ENCODE assay signal across 9 cellular contexts in the genomic region with DNA sequence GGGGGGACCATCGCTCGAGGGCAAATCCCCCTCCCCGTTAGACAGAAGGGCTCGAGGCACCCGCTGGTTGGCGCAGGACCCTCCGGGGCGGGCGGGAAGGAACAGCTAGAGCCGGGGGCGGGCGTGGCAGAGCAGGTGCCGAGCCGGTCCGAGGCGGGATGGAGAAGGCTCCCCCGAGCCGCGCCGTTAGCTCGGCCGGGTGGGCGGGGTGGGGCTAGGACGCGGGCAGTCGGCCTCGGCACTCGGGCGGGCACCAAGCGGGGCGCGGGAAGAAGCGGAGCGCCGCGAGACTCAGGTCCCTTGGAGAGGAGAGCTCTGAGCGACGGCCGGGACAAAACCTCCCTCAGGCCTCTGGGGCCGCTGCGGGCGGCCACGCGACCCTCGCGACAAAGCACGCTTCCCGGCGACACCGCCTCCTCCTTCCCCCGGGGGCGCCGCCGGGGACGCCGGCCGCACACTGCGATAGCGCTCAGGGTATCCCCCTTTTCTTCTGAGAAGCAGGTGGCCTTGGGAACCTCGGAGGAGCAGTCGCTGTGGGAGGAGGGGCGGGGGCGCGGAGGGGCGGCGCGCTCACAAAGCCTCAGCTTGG. TPM values are rescaled to one million over a fixed set of nuclear protein-coding genes. Genes with fewer than 3 reads are reported as not detected.
DNase-seq lines count a peak whose midpoint lies in the region; ATAC-seq, FAIRE-seq and TF ChIP-seq lines count a peak whose summit lies in the region.
"Had no signal": no experiment of that assay in that cellular context is flagged by ENCODE, and none has a peak within 500 bp of the region (broad histone marks: within the 10 kb centered on the region; RNA-seq: fewer than 3 reads in every experiment).

No MANE protein-coding gene starts in this region.

- peak overlapping the region; percentile 84 for H3K4me2 ChIP-seq in astrocyte (ENCODE audit: low read length)

- intact Hi-C loops in thyroid gland (cut with DNase I) = loop anchor here (5.0 kb wide), 1 partner anchor 274 kb away; no protein-coding TSS in a partner anchor

- no peak for TF ChIP-seq POLR2A in thyroid gland (IDR thresholded peaks at IDR 0.05)

- no peaks in the 10 kb centered on the region for H3K36me3 ChIP-seq in astrocyte (ENCODE audit: insufficient read depth, low read length)
- H3K36me3 ChIP-seq in thyroid gland = no peaks in the 10 kb centered on the region
- H3K36me3 ChIP-seq: neutrophil had no signal

- H3K4me1 ChIP-seq in astrocyte (ENCODE audit: insufficient read depth, low read length) = peaks cover 19% of the 10 kb centered on the region
- H3K4me1 ChIP-seq in thyroid gland = peaks cover 0 to 4% of the 10 kb centered on the region in 2 donors

- peak overlapping the region; percentile 77 for H3K4me3 Mint-ChIP-seq in astrocyte (ENCODE audit: unreplicated experiment)

- H3K9me3 Mint-ChIP-seq in astrocyte (ENCODE audit: unreplicated experiment) = no peaks in the 10 kb centered on the region

- H3K79me2 ChIP-seq in astrocyte (ENCODE audit: insufficient read depth, low read length) = peaks cover 39% of the 10 kb centered on the region

- H3K9ac ChIP-seq in astrocyte (ENCODE audit: low read length) = peak overlapping the region; percentile 75

- no peak overlapping the region for H3K27ac Mint-ChIP-seq in astrocyte (ENCODE audit: unreplicated experiment)

- no peaks in the 10 kb centered on the region for H3K27me3 ChIP-seq in astrocyte (ENCODE audit: insufficient read depth, low read length)
- no peaks in the 10 kb centered on the region for H3K27me3 ChIP-seq in thyroid gland

- no peak for TF ChIP-seq CTCF in astrocyte (IDR thresholded peaks at IDR 0.05; ENCODE audit: insufficient read depth, low read depth, low read length)
- TF ChIP-seq CTCF in thyroid gland (IDR thresholded peaks at IDR 0.05) = no peak

- FAIRE-seq in astrocyte (lab: Jason Lieb, UNC) = no peak

- H3K9me3 ChIP-seq in astrocyte (ENCODE audit: insufficient read depth, low read depth, low read length) = no peaks in the 10 kb centered on the region
- no peaks in the 10 kb centered on the region for H3K9me3 ChIP-seq in thyroid gland
- H3K9me3 ChIP-seq: neutrophil had no signal

- H3K4me3 ChIP-seq in astrocyte (ENCODE audit: insufficient read depth, low read depth, low read length) (peak overlapping the region; percentile 62), thyroid gland (replicated peaks in 1 of 3) (peak overlapping the region; percentile 34 to 76 (median 56))

- peak overlapping the region; percentile 75 for H2AFZ ChIP-seq in astrocyte (ENCODE audit: low read depth, low read length)

- ATAC-seq in GM18517 (IDR thresholded peaks at IDR 0.05; ENCODE audit: unreplicated experiment) (peak; percentile 15), HG03108 (IDR thresholded peaks at IDR 0.05; ENCODE audit: unreplicated experiment) (peak; percentile 10), GM21723 (IDR thresholded peaks at IDR 0.05; ENCODE audit: unreplicated experiment) (no peak)

- H3K27ac ChIP-seq in astrocyte (ENCODE audit: low read depth, low read length) = peak overlapping the region; percentile 38
- H3K27ac ChIP-seq in thyroid gland = no peak overlapping the region
- H3K27ac ChIP-seq: neutrophil had no signal

- 6 to 12% methylated on average over 9 to 12 of the region's 67 CpGs for WGBS in thyroid gland, 2 donors

- peaks cover 24% of the 10 kb centered on the region for H3K27me3 Mint-ChIP-seq in astrocyte (ENCODE audit: low read depth, unreplicated experiment)

- no peaks in the 10 kb centered on the region for H3K36me3 Mint-ChIP-seq in astrocyte (ENCODE audit: low read depth, unreplicated experiment)

- peaks cover 12% of the 10 kb centered on the region for H3K4me1 Mint-ChIP-seq in astrocyte (ENCODE audit: low read depth, unreplicated experiment)

- H4K20me1 ChIP-seq in astrocyte (ENCODE audit: insufficient read depth, low read length) = peaks cover 7% of the 10 kb centered on the region

- no peak for DNase-seq in astrocyte (ENCODE audit: low read depth)
- DNase-seq in kidney tubule cell (ENCODE audit: low spot score) = peak; percentile 39
- DNase-seq in thyroid gland = peak; percentile 30 to 42
- no peak for DNase-seq in DMS114 treated with DMSO at 0.1 percent for 48 hours (lab: John Stamatoyannopoulos, UW; ENCODE audit: unreplicated experiment)
- no peak for DNase-seq in Kasumi-1 (lab: John Stamatoyannopoulos, UW)

RNA-seq across cellular contexts. Expression of a gene that starts 0.7 kb away (rescaled TPM):
- total RNA-seq in astrocyte (5.9 and 6.1 TPM in 2 replicates), thyroid gland (1 to 10 TPM; 1.6 to 6.9 (median 4.8) TPM)

Comparison
In these comparisons a context has a peak if more than half of its experiments do, and no peak if none do; other contexts are left out.
1. DNase-seq: peak in kidney tubule cell (single experiment) and thyroid gland (2 of 2); none in astrocyte (single experiment), DMS114 treated with DMSO at 0.1 percent for 48 hours (single experiment) and Kasumi-1 (0 of 2).